8 cellular contexts compared by ENCODE assay signal in genomic region chr6:31680226-31680840, GRCh38.
A peak's percentile ranks its signal among the peaks of the same experiment; 100 is the strongest.
DNase-seq lines count a peak whose midpoint lies in the region; ATAC-seq and TF ChIP-seq lines count a peak whose summit lies in the region.

No MANE protein-coding gene starts in this region.

- peak overlapping the region; percentile 24 for H3K4me3 ChIP-seq in AG04449 (ENCODE audit: low read depth, low read length)
- no peak overlapping the region for H3K4me3 ChIP-seq in KMS-11 (IDR thresholded peaks at IDR 0.05; ENCODE audit: insufficient read depth, low read depth, low read length)

- no peak for DNase-seq in AG04449 (ENCODE audit: low read depth, low spot score)
- DNase-seq in nephron progenitor cell: no peak
- no peak for DNase-seq in NCI-H187 treated with DMSO at 0.1 percent for 48 hours (lab: John Stamatoyannopoulos, UW)
- no peak for DNase-seq in RPMI8226

- H3K9me3 Mint-ChIP-seq in nephron progenitor cell: no peaks in the 10 kb centered on the region

- H3K4me1 Mint-ChIP-seq in nephron progenitor cell: peaks cover 42% of the 10 kb centered on the region

- H3K36me3 Mint-ChIP-seq in nephron progenitor cell (ENCODE audit: low read depth): peaks cover 10% of the 10 kb centered on the region

- H3K36me3 ChIP-seq in KMS-11 (ENCODE audit: insufficient read depth): no peaks in the 10 kb centered on the region

- H4K20me1 ChIP-seq in KMS-11 (ENCODE audit: insufficient read depth): no peaks in the 10 kb centered on the region

- no peak for ATAC-seq in HG02852 (IDR thresholded peaks at IDR 0.05; ENCODE audit: unreplicated experiment)
- no peak for ATAC-seq in HG03469 (IDR thresholded peaks at IDR 0.05; ENCODE audit: unreplicated experiment)

- POLR2A ChIA-PET in AG04449 (lab: Yijun Ruan, JAX): interaction anchor here (0.6 to 1.1 kb wide), 2 partner anchors 123 to 147 kb away, joined by 3 to 4 read pairs; partner anchors contain the start of gene HSPA1B

- no peaks in the 10 kb centered on the region for H3K27me3 ChIP-seq in KMS-11 (ENCODE audit: insufficient read depth, low read depth)

- H3K4me2 ChIP-seq in KMS-11: peak overlapping the region; percentile 45; the same call in 1 of the 2 replicates

- peaks cover 49% of the 10 kb centered on the region for H3K4me1 ChIP-seq in KMS-11 (ENCODE audit: low read depth, poor library complexity, severe bottlenecking)

- peaks cover 24% of the 10 kb centered on the region for H3K27me3 Mint-ChIP-seq in nephron progenitor cell (ENCODE audit: low read depth, poor library complexity)

- peak overlapping the region; percentile 27; the same call in 1 of the 2 replicates for H3K9ac ChIP-seq in KMS-11

- TF ChIP-seq CTCF in AG04449 (IDR thresholded peaks at IDR 0.05; ENCODE audit: insufficient read depth, low read length, missing control alignments) (no peak), KMS-11 (conservative IDR thresholded peaks at IDR 0.05; ENCODE audit: low read depth, low read length) (peak; percentile 59), nephron progenitor cell (IDR thresholded peaks at IDR 0.05) (no peak)

- H3K27ac ChIP-seq in KMS-11 (no peak overlapping the region), cingulate gyrus (ENCODE audit: low read depth, low read length) (peak overlapping the region; percentile 63)

- H3K79me2 ChIP-seq in KMS-11 (ENCODE audit: insufficient read depth, low read depth): no peaks in the 10 kb centered on the region

- H3K27ac Mint-ChIP-seq in nephron progenitor cell: peak overlapping the region; percentile 90

- H2AFZ ChIP-seq in KMS-11 (ENCODE audit: low read depth): peak overlapping the region; percentile 76

- CTCF ChIA-PET in AG04449 (lab: Yijun Ruan, JAX): interaction anchor here (0.8 to 4.9 kb wide), 24 partner anchors 8 to 276 kb away, joined by 3 to 60 read pairs (median 6); partner anchors contain the start of genes ABHD16A, GPANK1 and NEU1

- H3K4me3 Mint-ChIP-seq in nephron progenitor cell: peak overlapping the region; percentile 87
